2 cellular contexts compared by ENCODE assay signal in the genomic region with DNA sequence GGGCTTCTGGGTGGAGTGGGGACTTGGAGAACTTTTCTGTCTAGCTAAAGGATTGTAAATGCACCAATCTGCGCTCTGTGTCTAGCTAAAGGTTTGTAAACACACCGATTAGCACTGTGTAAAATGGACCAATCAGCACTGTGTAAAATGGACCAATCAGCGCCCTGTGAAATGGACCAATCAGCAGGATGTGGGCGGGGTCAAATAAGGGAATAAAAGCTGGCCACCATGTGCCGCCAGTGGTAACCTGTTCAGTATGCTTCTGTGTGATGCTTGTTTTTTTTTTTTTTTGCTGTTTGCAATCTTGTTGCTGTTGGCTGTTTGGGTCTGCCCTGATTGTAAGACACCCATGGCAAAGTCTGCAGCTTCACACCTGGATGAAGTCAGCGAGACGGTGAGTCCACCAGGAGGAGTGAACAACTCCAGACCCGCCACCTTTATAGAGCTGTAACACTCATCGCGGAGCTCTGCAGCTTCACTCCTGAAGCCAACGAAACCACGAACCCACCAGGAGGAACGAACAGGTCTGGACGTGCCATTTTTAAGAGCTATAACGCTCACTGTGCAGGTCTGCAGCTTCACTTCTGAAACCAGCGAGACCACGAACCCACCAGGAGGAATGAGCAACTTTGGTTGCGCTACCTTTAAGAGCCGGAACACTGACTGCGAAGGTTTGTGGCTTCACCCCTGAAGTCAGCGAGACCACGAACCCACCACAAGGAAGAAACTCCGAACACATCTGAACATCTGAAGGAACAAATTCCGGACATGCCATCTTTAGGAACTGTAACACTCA.
TF ChIP-seq lines count a peak whose summit lies in the region.

No MANE protein-coding gene starts in this region.

TF ChIP-seq in K562, 482 proteins besides CTCF, POLR2A, EP300 and RAD21 (continued from another document and continues in another):
- TF ChIP-seq, protein P1, sequence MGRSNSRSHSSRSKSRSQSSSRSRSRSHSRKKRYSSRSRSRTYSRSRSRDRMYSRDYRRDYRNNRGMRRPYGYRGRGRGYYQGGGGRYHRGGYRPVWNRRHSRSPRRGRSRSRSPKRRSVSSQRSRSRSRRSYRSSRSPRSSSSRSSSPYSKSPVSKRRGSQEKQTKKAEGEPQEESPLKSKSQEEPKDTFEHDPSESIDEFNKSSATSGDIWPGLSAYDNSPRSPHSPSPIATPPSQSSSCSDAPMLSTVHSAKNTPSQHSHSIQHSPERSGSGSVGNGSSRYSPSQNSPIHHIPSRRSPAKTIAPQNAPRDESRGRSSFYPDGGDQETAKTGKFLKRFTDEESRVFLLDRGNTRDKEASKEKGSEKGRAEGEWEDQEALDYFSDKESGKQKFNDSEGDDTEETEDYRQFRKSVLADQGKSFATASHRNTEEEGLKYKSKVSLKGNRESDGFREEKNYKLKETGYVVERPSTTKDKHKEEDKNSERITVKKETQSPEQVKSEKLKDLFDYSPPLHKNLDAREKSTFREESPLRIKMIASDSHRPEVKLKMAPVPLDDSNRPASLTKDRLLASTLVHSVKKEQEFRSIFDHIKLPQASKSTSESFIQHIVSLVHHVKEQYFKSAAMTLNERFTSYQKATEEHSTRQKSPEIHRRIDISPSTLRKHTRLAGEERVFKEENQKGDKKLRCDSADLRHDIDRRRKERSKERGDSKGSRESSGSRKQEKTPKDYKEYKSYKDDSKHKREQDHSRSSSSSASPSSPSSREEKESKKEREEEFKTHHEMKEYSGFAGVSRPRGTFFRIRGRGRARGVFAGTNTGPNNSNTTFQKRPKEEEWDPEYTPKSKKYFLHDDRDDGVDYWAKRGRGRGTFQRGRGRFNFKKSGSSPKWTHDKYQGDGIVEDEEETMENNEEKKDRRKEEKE (IDR thresholded peaks at IDR 0.05; ENCODE audit: borderline replicate concordance in 1 of 2, control insufficient read depth in 1 of 2, low read depth in 2 of 2, low read length in 1 of 2), result no peak
- TF ChIP-seq, protein P2, sequence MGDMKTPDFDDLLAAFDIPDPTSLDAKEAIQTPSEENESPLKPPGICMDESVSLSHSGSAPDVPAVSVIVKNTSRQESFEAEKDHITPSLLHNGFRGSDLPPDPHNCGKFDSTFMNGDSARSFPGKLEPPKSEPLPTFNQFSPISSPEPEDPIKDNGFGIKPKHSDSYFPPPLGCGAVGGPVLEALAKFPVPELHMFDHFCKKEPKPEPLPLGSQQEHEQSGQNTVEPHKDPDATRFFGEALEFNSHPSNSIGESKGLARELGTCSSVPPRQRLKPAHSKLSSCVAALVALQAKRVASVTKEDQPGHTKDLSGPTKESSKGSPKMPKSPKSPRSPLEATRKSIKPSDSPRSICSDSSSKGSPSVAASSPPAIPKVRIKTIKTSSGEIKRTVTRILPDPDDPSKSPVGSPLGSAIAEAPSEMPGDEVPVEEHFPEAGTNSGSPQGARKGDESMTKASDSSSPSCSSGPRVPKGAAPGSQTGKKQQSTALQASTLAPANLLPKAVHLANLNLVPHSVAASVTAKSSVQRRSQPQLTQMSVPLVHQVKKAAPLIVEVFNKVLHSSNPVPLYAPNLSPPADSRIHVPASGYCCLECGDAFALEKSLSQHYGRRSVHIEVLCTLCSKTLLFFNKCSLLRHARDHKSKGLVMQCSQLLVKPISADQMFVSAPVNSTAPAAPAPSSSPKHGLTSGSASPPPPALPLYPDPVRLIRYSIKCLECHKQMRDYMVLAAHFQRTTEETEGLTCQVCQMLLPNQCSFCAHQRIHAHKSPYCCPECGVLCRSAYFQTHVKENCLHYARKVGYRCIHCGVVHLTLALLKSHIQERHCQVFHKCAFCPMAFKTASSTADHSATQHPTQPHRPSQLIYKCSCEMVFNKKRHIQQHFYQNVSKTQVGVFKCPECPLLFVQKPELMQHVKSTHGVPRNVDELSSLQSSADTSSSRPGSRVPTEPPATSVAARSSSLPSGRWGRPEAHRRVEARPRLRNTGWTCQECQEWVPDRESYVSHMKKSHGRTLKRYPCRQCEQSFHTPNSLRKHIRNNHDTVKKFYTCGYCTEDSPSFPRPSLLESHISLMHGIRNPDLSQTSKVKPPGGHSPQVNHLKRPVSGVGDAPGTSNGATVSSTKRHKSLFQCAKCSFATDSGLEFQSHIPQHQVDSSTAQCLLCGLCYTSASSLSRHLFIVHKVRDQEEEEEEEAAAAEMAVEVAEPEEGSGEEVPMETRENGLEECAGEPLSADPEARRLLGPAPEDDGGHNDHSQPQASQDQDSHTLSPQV (IDR thresholded peaks at IDR 0.05), result no peak
- no peak for TF ChIP-seq ERF (CRISPR knock-in tag; IDR thresholded peaks at IDR 0.05)
- no peak for TF ChIP-seq CBX8 (IDR thresholded peaks at IDR 0.05; ENCODE audit: borderline replicate concordance, extremely low read depth, low read depth, low read length, poor library complexity, severe bottlenecking)
- TF ChIP-seq, protein P3, sequence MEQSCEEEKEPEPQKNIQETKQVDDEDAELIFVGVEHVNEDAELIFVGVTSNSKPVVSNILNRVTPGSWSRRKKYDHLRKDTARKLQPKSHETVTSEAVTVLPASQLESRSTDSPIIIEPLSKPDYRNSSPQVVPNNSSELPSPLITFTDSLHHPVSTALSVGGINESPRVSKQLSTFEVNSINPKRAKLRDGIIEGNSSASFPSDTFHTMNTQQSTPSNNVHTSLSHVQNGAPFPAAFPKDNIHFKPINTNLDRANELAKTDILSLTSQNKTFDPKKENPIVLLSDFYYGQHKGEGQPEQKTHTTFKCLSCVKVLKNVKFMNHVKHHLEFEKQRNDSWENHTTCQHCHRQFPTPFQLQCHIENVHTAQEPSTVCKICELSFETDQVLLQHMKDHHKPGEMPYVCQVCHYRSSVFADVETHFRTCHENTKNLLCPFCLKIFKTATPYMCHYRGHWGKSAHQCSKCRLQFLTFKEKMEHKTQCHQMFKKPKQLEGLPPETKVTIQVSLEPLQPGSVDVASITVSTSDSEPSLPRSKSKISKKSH (CRISPR knock-in tag; IDR thresholded peaks at IDR 0.05), result no peak
- 0 out of 2 replicates have a peak, but pooled peaks have one; percentile 44 for TF ChIP-seq CHD2 (IDR thresholded peaks at IDR 0.05; ENCODE audit: low read depth, low read length)
- TF ChIP-seq PPARD (CRISPR knock-in tag; IDR thresholded peaks at IDR 0.05), result no peak

TF ChIP-seq in SK-N-SH treated with all-trans-retinoic acid at 6 μM for 48 hours, 23 proteins besides CTCF, POLR2A, EP300 and RAD21 (continued from another document):
- TF ChIP-seq, protein P4, sequence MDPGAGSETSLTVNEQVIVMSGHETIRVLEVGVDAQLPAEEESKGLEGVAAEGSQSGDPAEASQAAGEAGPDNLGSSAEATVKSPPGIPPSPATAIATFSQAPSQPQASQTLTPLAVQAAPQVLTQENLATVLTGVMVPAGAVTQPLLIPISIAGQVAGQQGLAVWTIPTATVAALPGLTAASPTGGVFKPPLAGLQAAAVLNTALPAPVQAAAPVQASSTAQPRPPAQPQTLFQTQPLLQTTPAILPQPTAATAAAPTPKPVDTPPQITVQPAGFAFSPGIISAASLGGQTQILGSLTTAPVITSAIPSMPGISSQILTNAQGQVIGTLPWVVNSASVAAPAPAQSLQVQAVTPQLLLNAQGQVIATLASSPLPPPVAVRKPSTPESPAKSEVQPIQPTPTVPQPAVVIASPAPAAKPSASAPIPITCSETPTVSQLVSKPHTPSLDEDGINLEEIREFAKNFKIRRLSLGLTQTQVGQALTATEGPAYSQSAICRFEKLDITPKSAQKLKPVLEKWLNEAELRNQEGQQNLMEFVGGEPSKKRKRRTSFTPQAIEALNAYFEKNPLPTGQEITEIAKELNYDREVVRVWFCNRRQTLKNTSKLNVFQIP (CRISPR knock-in tag; IDR thresholded peaks at IDR 0.05; ENCODE audit: borderline replicate concordance, low read depth), result no peak
- TF ChIP-seq ZC3H10 (CRISPR knock-in tag; IDR thresholded peaks at IDR 0.05), result no peak
- TF ChIP-seq ARNTL (CRISPR knock-in tag; IDR thresholded peaks at IDR 0.05; ENCODE audit: borderline replicate concordance, low read depth), result no peak
- no peak for TF ChIP-seq BACH2 (CRISPR knock-in tag; IDR thresholded peaks at IDR 0.05; ENCODE audit: borderline replicate concordance)
- no peak for TF ChIP-seq TCF4 (CRISPR knock-in tag; IDR thresholded peaks at IDR 0.05; ENCODE audit: borderline replicate concordance)
- TF ChIP-seq, protein P5, sequence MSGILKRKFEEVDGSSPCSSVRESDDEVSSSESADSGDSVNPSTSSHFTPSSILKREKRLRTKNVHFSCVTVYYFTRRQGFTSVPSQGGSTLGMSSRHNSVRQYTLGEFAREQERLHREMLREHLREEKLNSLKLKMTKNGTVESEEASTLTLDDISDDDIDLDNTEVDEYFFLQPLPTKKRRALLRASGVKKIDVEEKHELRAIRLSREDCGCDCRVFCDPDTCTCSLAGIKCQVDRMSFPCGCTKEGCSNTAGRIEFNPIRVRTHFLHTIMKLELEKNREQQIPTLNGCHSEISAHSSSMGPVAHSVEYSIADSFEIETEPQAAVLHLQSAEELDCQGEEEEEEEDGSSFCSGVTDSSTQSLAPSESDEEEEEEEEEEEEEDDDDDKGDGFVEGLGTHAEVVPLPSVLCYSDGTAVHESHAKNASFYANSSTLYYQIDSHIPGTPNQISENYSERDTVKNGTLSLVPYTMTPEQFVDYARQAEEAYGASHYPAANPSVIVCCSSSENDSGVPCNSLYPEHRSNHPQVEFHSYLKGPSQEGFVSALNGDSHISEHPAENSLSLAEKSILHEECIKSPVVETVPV (CRISPR knock-in tag; IDR thresholded peaks at IDR 0.05), result no peak
- no peak for TF ChIP-seq ESRRG (CRISPR knock-in tag; IDR thresholded peaks at IDR 0.05)
- TF ChIP-seq ISL1 (CRISPR knock-in tag; IDR thresholded peaks at IDR 0.05), result no peak
- TF ChIP-seq OSR1 (CRISPR knock-in tag; IDR thresholded peaks at IDR 0.05), result no peak
- TF ChIP-seq, protein P6, sequence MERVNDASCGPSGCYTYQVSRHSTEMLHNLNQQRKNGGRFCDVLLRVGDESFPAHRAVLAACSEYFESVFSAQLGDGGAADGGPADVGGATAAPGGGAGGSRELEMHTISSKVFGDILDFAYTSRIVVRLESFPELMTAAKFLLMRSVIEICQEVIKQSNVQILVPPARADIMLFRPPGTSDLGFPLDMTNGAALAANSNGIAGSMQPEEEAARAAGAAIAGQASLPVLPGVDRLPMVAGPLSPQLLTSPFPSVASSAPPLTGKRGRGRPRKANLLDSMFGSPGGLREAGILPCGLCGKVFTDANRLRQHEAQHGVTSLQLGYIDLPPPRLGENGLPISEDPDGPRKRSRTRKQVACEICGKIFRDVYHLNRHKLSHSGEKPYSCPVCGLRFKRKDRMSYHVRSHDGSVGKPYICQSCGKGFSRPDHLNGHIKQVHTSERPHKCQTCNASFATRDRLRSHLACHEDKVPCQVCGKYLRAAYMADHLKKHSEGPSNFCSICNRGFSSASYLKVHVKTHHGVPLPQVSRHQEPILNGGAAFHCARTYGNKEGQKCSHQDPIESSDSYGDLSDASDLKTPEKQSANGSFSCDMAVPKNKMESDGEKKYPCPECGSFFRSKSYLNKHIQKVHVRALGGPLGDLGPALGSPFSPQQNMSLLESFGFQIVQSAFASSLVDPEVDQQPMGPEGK (CRISPR knock-in tag; IDR thresholded peaks at IDR 0.05; ENCODE audit: borderline replicate concordance), result no peak
- no peak for TF ChIP-seq SNAI2 (CRISPR knock-in tag; IDR thresholded peaks at IDR 0.05)
- TF ChIP-seq CSDC2 (CRISPR knock-in tag; IDR thresholded peaks at IDR 0.05), result no peak
- TF ChIP-seq TOX (CRISPR knock-in tag; IDR thresholded peaks at IDR 0.05; ENCODE audit: borderline replicate concordance), result no peak
- no peak for TF ChIP-seq ZNF8 (CRISPR knock-in tag; IDR thresholded peaks at IDR 0.05)
